Comparison of ENCODE assay signal across 9 cellular contexts in the genomic region with DNA sequence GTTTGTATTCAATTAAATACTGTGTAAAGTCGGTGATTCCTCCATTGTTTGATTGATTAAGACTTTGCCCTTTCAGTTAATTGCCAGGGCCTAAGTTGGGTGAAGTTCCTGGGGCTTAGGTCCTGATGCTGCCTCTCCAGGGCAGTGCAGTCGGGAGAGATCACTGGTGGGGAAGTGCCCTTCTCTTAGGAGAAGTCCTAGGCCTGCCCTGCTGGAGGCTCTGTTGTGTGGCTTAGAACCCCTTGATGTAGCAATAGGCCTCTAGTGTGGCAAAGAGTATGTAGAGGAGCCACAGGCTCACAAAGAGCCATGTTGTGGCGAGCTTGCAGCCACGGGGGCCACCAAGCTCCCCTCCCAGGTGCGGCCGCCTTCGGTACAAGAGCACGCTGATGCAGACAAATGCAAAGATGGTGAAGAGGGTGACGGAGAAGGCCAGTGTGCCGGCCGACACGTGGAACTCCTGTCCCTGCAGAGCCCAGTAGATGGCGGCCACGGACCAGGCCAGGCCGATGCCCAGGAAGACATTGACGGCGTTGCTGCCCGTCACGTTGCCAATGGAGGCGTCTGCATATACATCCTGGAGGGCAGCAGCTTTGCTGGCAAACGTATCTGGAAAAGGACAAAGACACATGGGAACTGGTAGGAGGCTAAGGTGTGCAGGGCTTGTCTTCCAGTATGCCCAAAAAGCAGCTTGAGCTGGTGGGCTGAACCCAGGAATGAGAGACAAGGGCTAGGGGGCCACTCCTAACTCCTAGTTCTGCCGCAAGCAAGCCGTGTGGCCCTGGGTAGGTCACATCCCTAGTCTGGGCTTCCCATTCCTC.
DNase-seq lines count a peak whose midpoint lies in the region; ATAC-seq and TF ChIP-seq lines count a peak whose summit lies in the region.
"Had no signal": no experiment of that assay in that cellular context is flagged by ENCODE, and none has a peak within 500 bp of the region (broad histone marks: within the 10 kb centered on the region; RNA-seq: fewer than 3 reads in every experiment).

No MANE protein-coding gene starts in this region.

- H3K4me1 Mint-ChIP-seq in activated CD8-positive, alpha-beta T cell treated with anti-CD3 and anti-CD28 coated beads for 36 hours (ENCODE audit: low read depth), result no peaks in the 10 kb centered on the region
- H3K4me1 Mint-ChIP-seq in activated CD8-positive, alpha-beta T cell treated with anti-CD3 and anti-CD28 coated beads, Interleukin-2, amount 10 ng/mL, durations not matched to agents 7 days and 5 days (ENCODE audit: low read depth), result no peaks in the 10 kb centered on the region
- H3K4me1 Mint-ChIP-seq in activated T-helper 17 cell treated with anti-CD3 and anti-CD28 coated beads, Interleukin-2, amount 50 U/mL, for 72 hours, result no peaks in the 10 kb centered on the region
- no peaks in the 10 kb centered on the region for H3K4me1 Mint-ChIP-seq in T-cell
- H3K4me1 Mint-ChIP-seq: activated naive CD4-positive, alpha-beta T cell treated with anti-CD3 and anti-CD28 coated beads, Interleukin-2, amount 50 U/mL, for 24 hours had no signal

- peaks cover 96% of the 10 kb centered on the region for H3K27me3 ChIP-seq in left ventricle myocardium inferior (ENCODE audit: low read depth)

- H3K4me3 ChIP-seq in left ventricle myocardium inferior, result no peak overlapping the region

- no peak overlapping the region for H3K4me3 Mint-ChIP-seq in activated CD8-positive, alpha-beta T cell treated with anti-CD3 and anti-CD28 coated beads for 36 hours
- H3K4me3 Mint-ChIP-seq in activated CD8-positive, alpha-beta T cell treated with anti-CD3 and anti-CD28 coated beads, Interleukin-2, amount 10 ng/mL, durations not matched to agents 7 days and 5 days, result no peak overlapping the region
- no peak overlapping the region for H3K4me3 Mint-ChIP-seq in activated T-helper 17 cell treated with anti-CD3 and anti-CD28 coated beads, Interleukin-2, amount 50 U/mL, for 72 hours
- no peak overlapping the region for H3K4me3 Mint-ChIP-seq in T-cell
- H3K4me3 Mint-ChIP-seq: activated naive CD4-positive, alpha-beta T cell treated with anti-CD3 and anti-CD28 coated beads, Interleukin-2, amount 50 U/mL, for 24 hours had no signal

- peaks cover 16% of the 10 kb centered on the region for H3K27me3 Mint-ChIP-seq in activated CD8-positive, alpha-beta T cell treated with anti-CD3 and anti-CD28 coated beads for 36 hours
- H3K27me3 Mint-ChIP-seq in activated CD8-positive, alpha-beta T cell treated with anti-CD3 and anti-CD28 coated beads, Interleukin-2, amount 10 ng/mL, durations not matched to agents 7 days and 5 days (ENCODE audit: low read depth), result peaks cover 17% of the 10 kb centered on the region
- H3K27me3 Mint-ChIP-seq in activated T-helper 17 cell treated with anti-CD3 and anti-CD28 coated beads, Interleukin-2, amount 50 U/mL, for 72 hours, result peaks cover 55% of the 10 kb centered on the region
- H3K27me3 Mint-ChIP-seq in T-cell, result peaks cover 27 to 28% of the 10 kb centered on the region in 2 donors

- H3K36me3 ChIP-seq in left ventricle myocardium inferior, result no peaks in the 10 kb centered on the region

- no peaks in the 10 kb centered on the region for H3K4me1 ChIP-seq in left ventricle myocardium inferior

- no peaks in the 10 kb centered on the region for H3K9me3 ChIP-seq in left ventricle myocardium inferior (replicated peaks)

- CTCF ChIA-PET in activated CD8-positive, alpha-beta T cell treated with anti-CD3 and anti-CD28 coated beads for 36 hours (lab: Charles Lee), result interaction anchor here (0.9 to 1.3 kb wide), 2 partner anchors 26 to 28 kb away, joined by 3 read pairs; no protein-coding TSS in a partner anchor
- CTCF ChIA-PET in activated CD8-positive, alpha-beta T cell treated with anti-CD3 and anti-CD28 coated beads, Interleukin-2, amount 10 ng/mL, durations not matched to agents 7 days and 5 days (lab: Charles Lee), result interaction anchor here (1.4 kb wide), 1 partner anchor 20 kb away, joined by 3 read pairs; no protein-coding TSS in a partner anchor
- CTCF ChIA-PET in T-cell (lab: Charles Lee), result no interaction called here

- POLR2A ChIA-PET in activated CD8-positive, alpha-beta T cell treated with anti-CD3 and anti-CD28 coated beads for 36 hours (lab: Charles Lee), result no interaction called here
- POLR2A ChIA-PET in activated CD8-positive, alpha-beta T cell treated with anti-CD3 and anti-CD28 coated beads, Interleukin-2, amount 10 ng/mL, durations not matched to agents 7 days and 5 days (lab: Charles Lee), result no interaction called here
- POLR2A ChIA-PET in T-cell (lab: Charles Lee), result no interaction called here

- intact Hi-C loops in activated CD8-positive, alpha-beta T cell treated with anti-CD3 and anti-CD28 coated beads for 36 hours (cut with micrococcal nuclease), result no loop called here
- intact Hi-C loops in left ventricle myocardium inferior (cut with micrococcal nuclease), result no loop called here

- no peak for ATAC-seq in activated CD8-positive, alpha-beta T cell treated with anti-CD3 and anti-CD28 coated beads for 36 hours
- no peak for ATAC-seq in activated CD8-positive, alpha-beta T cell treated with anti-CD3 and anti-CD28 coated beads, Interleukin-2, amount 10 ng/mL, durations not matched to agents 7 days and 5 days
- peak; percentile 59 for ATAC-seq in activated T-helper 17 cell treated with anti-CD3 and anti-CD28 coated beads, Interleukin-2, amount 50 U/mL, for 72 hours (replicated peaks)
- ATAC-seq in T-cell (replicated peaks in 1 of 4) (no peak), GM21717 (IDR thresholded peaks at IDR 0.05; ENCODE audit: unreplicated experiment) (no peak)

- no peaks in the 10 kb centered on the region for H3K36me3 Mint-ChIP-seq in activated CD8-positive, alpha-beta T cell treated with anti-CD3 and anti-CD28 coated beads for 36 hours (ENCODE audit: low read depth)
- H3K36me3 Mint-ChIP-seq in activated CD8-positive, alpha-beta T cell treated with anti-CD3 and anti-CD28 coated beads, Interleukin-2, amount 10 ng/mL, durations not matched to agents 7 days and 5 days (ENCODE audit: low read depth), result no peaks in the 10 kb centered on the region
- H3K36me3 Mint-ChIP-seq in activated T-helper 17 cell treated with anti-CD3 and anti-CD28 coated beads, Interleukin-2, amount 50 U/mL, for 72 hours (ENCODE audit: low read depth), result no peaks in the 10 kb centered on the region
- no peaks in the 10 kb centered on the region for H3K36me3 Mint-ChIP-seq in T-cell
- H3K36me3 Mint-ChIP-seq: activated naive CD4-positive, alpha-beta T cell treated with anti-CD3 and anti-CD28 coated beads, Interleukin-2, amount 50 U/mL, for 24 hours had no signal

- H3K27ac ChIP-seq in left ventricle myocardium inferior (replicated peaks), result no peak overlapping the region

- peak; percentile 27 for DNase-seq in activated CD8-positive, alpha-beta T cell treated with anti-CD3 and anti-CD28 coated beads for 36 hours
- DNase-seq in activated CD8-positive, alpha-beta T cell treated with anti-CD3 and anti-CD28 coated beads, Interleukin-2, amount 10 ng/mL, durations not matched to agents 7 days and 5 days, result no peak
- peak; percentile 86 for DNase-seq in NCI-H2107 (lab: John Stamatoyannopoulos, UW)
- DNase-seq in left ventricle myocardium inferior, result peak; percentile 51
- DNase-seq in renal cortical epithelial cell (ENCODE audit: low read depth), result peak; percentile 13
- no peak for DNase-seq in T-cell

- no peaks in the 10 kb centered on the region for H3K9me3 Mint-ChIP-seq in activated CD8-positive, alpha-beta T cell treated with anti-CD3 and anti-CD28 coated beads for 36 hours
- H3K9me3 Mint-ChIP-seq in activated CD8-positive, alpha-beta T cell treated with anti-CD3 and anti-CD28 coated beads, Interleukin-2, amount 10 ng/mL, durations not matched to agents 7 days and 5 days (ENCODE audit: insufficient read depth), result no peaks in the 10 kb centered on the region
- H3K9me3 Mint-ChIP-seq in activated T-helper 17 cell treated with anti-CD3 and anti-CD28 coated beads, Interleukin-2, amount 50 U/mL, for 72 hours, result no peaks in the 10 kb centered on the region
- no peaks in the 10 kb centered on the region for H3K9me3 Mint-ChIP-seq in T-cell
- H3K9me3 Mint-ChIP-seq: activated naive CD4-positive, alpha-beta T cell treated with anti-CD3 and anti-CD28 coated beads, Interleukin-2, amount 50 U/mL, for 24 hours had no signal

- TF ChIP-seq CTCF in activated CD8-positive, alpha-beta T cell treated with anti-CD3 and anti-CD28 coated beads for 36 hours (IDR thresholded peaks at IDR 0.05), result no peak
- peak; percentile 79 for TF ChIP-seq CTCF in left ventricle myocardium inferior (IDR thresholded peaks at IDR 0.05; ENCODE audit: borderline replicate concordance)

- H3K27ac Mint-ChIP-seq in activated CD8-positive, alpha-beta T cell treated with anti-CD3 and anti-CD28 coated beads for 36 hours, result no peak overlapping the region
- no peak overlapping the region for H3K27ac Mint-ChIP-seq in activated CD8-positive, alpha-beta T cell treated with anti-CD3 and anti-CD28 coated beads, Interleukin-2, amount 10 ng/mL, durations not matched to agents 7 days and 5 days
- no peak overlapping the region for H3K27ac Mint-ChIP-seq in activated T-helper 17 cell treated with anti-CD3 and anti-CD28 coated beads, Interleukin-2, amount 50 U/mL, for 72 hours
- no peak overlapping the region for H3K27ac Mint-ChIP-seq in T-cell
- H3K27ac Mint-ChIP-seq: activated naive CD4-positive, alpha-beta T cell treated with anti-CD3 and anti-CD28 coated beads, Interleukin-2, amount 50 U/mL, for 24 hours had no signal

Comparison
In these comparisons a context has a peak if more than half of its experiments do, and no peak if none do; other contexts are left out.
1. DNase-seq: peak in activated CD8-positive, alpha-beta T cell treated with anti-CD3 and anti-CD28 coated beads for 36 hours (single experiment), NCI-H2107 (single experiment), left ventricle myocardium inferior (single experiment) and renal cortical epithelial cell (single experiment); none in activated CD8-positive, alpha-beta T cell treated with anti-CD3 and anti-CD28 coated beads, Interleukin-2, amount 10 ng/mL, durations not matched to agents 7 days and 5 days (single experiment) and T-cell (0 of 34).
2. CTCF ChIA-PET loops: an anchor here in activated CD8-positive, alpha-beta T cell treated with anti-CD3 and anti-CD28 coated beads for 36 hours (0.9 to 1.3 kb wide) and activated CD8-positive, alpha-beta T cell treated with anti-CD3 and anti-CD28 coated beads, Interleukin-2, amount 10 ng/mL, durations not matched to agents 7 days and 5 days (1.4 kb wide); none called in T-cell.